ENCODE assay signal across 14 cellular contexts in the genomic region with DNA sequence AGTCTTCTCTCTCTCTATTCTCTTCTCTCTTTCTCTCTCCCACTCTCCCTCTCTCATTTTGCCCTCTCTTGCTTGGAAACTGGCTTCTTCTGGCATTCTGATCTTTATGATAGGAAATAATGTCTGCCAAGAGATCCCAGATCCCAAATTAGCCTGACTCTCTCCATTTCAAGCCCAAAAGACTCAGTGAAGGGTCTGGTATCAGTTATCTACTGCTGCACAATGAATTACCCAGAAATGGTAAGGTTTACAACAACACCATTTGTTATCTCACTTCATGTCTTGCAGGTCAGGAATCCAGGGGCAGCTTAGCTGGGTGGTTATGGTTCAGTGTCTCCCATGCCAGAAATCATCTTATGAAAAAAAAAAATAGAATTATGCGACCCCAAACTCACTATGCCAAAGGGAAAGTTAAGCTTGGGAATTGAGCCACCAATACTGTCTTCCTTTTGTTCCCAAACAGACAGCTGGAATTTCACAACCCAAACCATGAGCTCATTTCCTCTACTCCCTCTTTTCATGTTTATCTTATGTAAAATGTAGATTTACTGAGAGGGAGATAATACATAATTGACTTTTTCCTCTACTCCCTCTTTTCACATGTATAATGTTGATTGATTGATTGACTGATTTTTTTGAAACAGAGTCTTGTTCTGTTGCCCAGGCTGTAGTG.
DNase-seq lines count a peak whose midpoint lies in the region; ATAC-seq and TF ChIP-seq lines count a peak whose summit lies in the region.
"Had no signal": no experiment of that assay in that cellular context is flagged by ENCODE, and none has a peak within 500 bp of the region (broad histone marks: within the 10 kb centered on the region; RNA-seq: fewer than 3 reads in every experiment).

No MANE protein-coding gene starts in this region.

- H4K20me1 ChIP-seq in GM23248 (ENCODE audit: insufficient read depth): no peaks in the 10 kb centered on the region

- DNase-seq in GM23248: peak; percentile 51
- DNase-seq in fibroblast of the aortic adventitia (ENCODE audit: low read depth): peak; percentile 2
- DNase-seq in neural crest cell (ENCODE audit: low read depth, low spot score): no peak
- no peak for DNase-seq in kidney glomerular epithelial cell (lab: John Stamatoyannopoulos, UW)
- DNase-seq in NCI-H146 treated with DMSO at 0.1 percent for 48 hours (lab: John Stamatoyannopoulos, UW; ENCODE audit: unreplicated experiment): no peak
- no peak for DNase-seq in DMS153 treated with DMSO at 0.1 percent for 48 hours (lab: John Stamatoyannopoulos, UW; ENCODE audit: unreplicated experiment)
- DNase-seq: activated CD8-positive, alpha-beta T cell treated with anti-CD3 and anti-CD28 coated beads, Interleukin-2, amount 10 ng/mL, durations not matched to agents 7 days and 5 days; cerebellar nuclear complex; naive thymus-derived CD4-positive, alpha-beta T cell; NCI-H1694 had no signal

- H3K36me3 Mint-ChIP-seq in neural crest cell (ENCODE audit: low read depth): no peaks in the 10 kb centered on the region
- H3K36me3 Mint-ChIP-seq: naive thymus-derived CD4-positive, alpha-beta T cell had no signal

- no peaks in the 10 kb centered on the region for H3K27me3 ChIP-seq in GM23248 (replicated peaks; ENCODE audit: insufficient read depth)

- H3K27ac Mint-ChIP-seq in neural crest cell (ENCODE audit: unreplicated experiment): peak overlapping the region; percentile 12
- H3K27ac Mint-ChIP-seq: activated CD8-positive, alpha-beta T cell treated with anti-CD3 and anti-CD28 coated beads, Interleukin-2, amount 10 ng/mL, durations not matched to agents 7 days and 5 days; activated T-helper 1 cell treated with anti-CD3 and anti-CD28 coated beads, Interleukin-12 subunit alpha, Interleukin-12 subunit beta, Interleukin-2, Interleukin-4 antibody, amounts not matched to agents 30 ng/mL and 10 ng/mL and 1 ng/mL, durations not matched to agents 14 hours and 24 hours and 36 hours; naive thymus-derived CD4-positive, alpha-beta T cell had no signal

- in situ Hi-C loops in GM23248 (cut with MboI): no loop called here

- WGBS in GM23248 (ENCODE audit: low coverage in 1 of 2, low lambda C conversion rate in 2 of 2, missing lambda C conversion rate in 2 of 2), 2 experiments: 0% methylated on average over 1 of the region's 1 CpG

- no peak overlapping the region for H2AFZ ChIP-seq in GM23248

- peaks cover 3% of the 10 kb centered on the region for H3K9me3 Mint-ChIP-seq in neural crest cell
- H3K9me3 Mint-ChIP-seq: activated T-helper 1 cell treated with anti-CD3 and anti-CD28 coated beads, Interleukin-12 subunit alpha, Interleukin-12 subunit beta, Interleukin-2, Interleukin-4 antibody, amounts not matched to agents 30 ng/mL and 10 ng/mL and 1 ng/mL, durations not matched to agents 14 hours and 24 hours and 36 hours had no signal

- no peak overlapping the region for H3K9ac ChIP-seq in GM23248

- H3K4me3 Mint-ChIP-seq in neural crest cell: no peak overlapping the region
- H3K4me3 Mint-ChIP-seq: activated CD8-positive, alpha-beta T cell treated with anti-CD3 and anti-CD28 coated beads, Interleukin-2, amount 10 ng/mL, durations not matched to agents 7 days and 5 days; activated T-helper 1 cell treated with anti-CD3 and anti-CD28 coated beads, Interleukin-12 subunit alpha, Interleukin-12 subunit beta, Interleukin-2, Interleukin-4 antibody, amounts not matched to agents 30 ng/mL and 10 ng/mL and 1 ng/mL, durations not matched to agents 14 hours and 24 hours and 36 hours; naive thymus-derived CD4-positive, alpha-beta T cell had no signal

- peaks cover 16% of the 10 kb centered on the region for H3K4me1 ChIP-seq in GM23248 (ENCODE audit: insufficient read depth)
- H3K4me1 ChIP-seq: adrenal gland had no signal

- H3F3A ChIP-seq in GM23248 (ENCODE audit: insufficient read depth): peaks cover 9% of the 10 kb centered on the region

- ATAC-seq in SK-N-SH treated with all-trans-retinoic acid at 6 μM for 48 hours (no peak), GM21786 (IDR thresholded peaks at IDR 0.05; ENCODE audit: unreplicated experiment) (no peak)
- ATAC-seq: activated CD8-positive, alpha-beta T cell treated with anti-CD3 and anti-CD28 coated beads, Interleukin-2, amount 10 ng/mL, durations not matched to agents 7 days and 5 days; naive thymus-derived CD4-positive, alpha-beta T cell had no signal

- no peak for TF ChIP-seq CTCF in fibroblast of the aortic adventitia (IDR thresholded peaks at IDR 0.05; ENCODE audit: insufficient read depth, low read length)
- TF ChIP-seq CTCF in neural crest cell (conservative IDR thresholded peaks at IDR 0.05): no peak

- H3K4me1 Mint-ChIP-seq in neural crest cell: peaks cover 19% of the 10 kb centered on the region

- H3K4me2 ChIP-seq in GM23248 (ENCODE audit: unreplicated experiment): peak overlapping the region; percentile 55

- no peaks in the 10 kb centered on the region for H3K36me3 ChIP-seq in GM23248 (ENCODE audit: low read depth)
- H3K36me3 ChIP-seq: adrenal gland had no signal

- H3K4me3 ChIP-seq in GM23248 (0 out of 2 replicates have a peak overlapping the region, but pooled peaks have one; percentile 24), fibroblast of the aortic adventitia (ENCODE audit: low read depth, low read length) (no peak overlapping the region)
- H3K4me3 ChIP-seq: adrenal gland had no signal

- H3K9me3 ChIP-seq in GM23248 (ENCODE audit: low read depth): no peaks in the 10 kb centered on the region
- H3K9me3 ChIP-seq: adrenal gland had no signal

- no peaks in the 10 kb centered on the region for H3K9me2 ChIP-seq in GM23248 (ENCODE audit: insufficient read depth)

- no peak overlapping the region for H3K27ac ChIP-seq in GM23248

- H3K27me3 Mint-ChIP-seq in neural crest cell (ENCODE audit: low read depth): peaks cover 14% of the 10 kb centered on the region

- H3K79me2 ChIP-seq in GM23248 (ENCODE audit: insufficient read depth): no peaks in the 10 kb centered on the region

TF ChIP-seq in SK-N-SH treated with all-trans-retinoic acid at 6 μM for 48 hours, 23 proteins besides CTCF, POLR2A, EP300 and RAD21:
- TF ChIP-seq TCF4 (CRISPR knock-in tag; IDR thresholded peaks at IDR 0.05; ENCODE audit: borderline replicate concordance) (peak; percentile 42; the same call in 1 of the 2 replicates), PPARA (CRISPR knock-in tag; IDR thresholded peaks at IDR 0.05; ENCODE audit: borderline replicate concordance) (no peak)
- TF ChIP-seq, protein P1, sequence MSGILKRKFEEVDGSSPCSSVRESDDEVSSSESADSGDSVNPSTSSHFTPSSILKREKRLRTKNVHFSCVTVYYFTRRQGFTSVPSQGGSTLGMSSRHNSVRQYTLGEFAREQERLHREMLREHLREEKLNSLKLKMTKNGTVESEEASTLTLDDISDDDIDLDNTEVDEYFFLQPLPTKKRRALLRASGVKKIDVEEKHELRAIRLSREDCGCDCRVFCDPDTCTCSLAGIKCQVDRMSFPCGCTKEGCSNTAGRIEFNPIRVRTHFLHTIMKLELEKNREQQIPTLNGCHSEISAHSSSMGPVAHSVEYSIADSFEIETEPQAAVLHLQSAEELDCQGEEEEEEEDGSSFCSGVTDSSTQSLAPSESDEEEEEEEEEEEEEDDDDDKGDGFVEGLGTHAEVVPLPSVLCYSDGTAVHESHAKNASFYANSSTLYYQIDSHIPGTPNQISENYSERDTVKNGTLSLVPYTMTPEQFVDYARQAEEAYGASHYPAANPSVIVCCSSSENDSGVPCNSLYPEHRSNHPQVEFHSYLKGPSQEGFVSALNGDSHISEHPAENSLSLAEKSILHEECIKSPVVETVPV (CRISPR knock-in tag; IDR thresholded peaks at IDR 0.05): 0 out of 2 replicates have a peak, but pooled peaks have one; percentile 20

Comparison
In these comparisons a context has a peak if more than half of its experiments do, and no peak if none do; other contexts are left out.
1. DNase-seq: peak in GM23248 (single experiment) and fibroblast of the aortic adventitia (single experiment); none in neural crest cell (single experiment), kidney glomerular epithelial cell (single experiment), NCI-H146 treated with DMSO at 0.1 percent for 48 hours (single experiment) and DMS153 treated with DMSO at 0.1 percent for 48 hours (single experiment).